ENCODE assay signal across 1 cellular context in genomic region chr1:248860007-248860406, GRCh38.
TF ChIP-seq lines count a peak whose summit lies in the region.

No MANE protein-coding gene starts in this region.

TF ChIP-seq in GM23338, 12 proteins besides CTCF, POLR2A, EP300 and RAD21 (continued from another document):
- TF ChIP-seq ZNF462 (CRISPR knock-in tag; IDR thresholded peaks at IDR 0.05) (no peak), JUNB (IDR thresholded peaks at IDR 0.05; ENCODE audit: unreplicated experiment) (no peak), CREB1 (CRISPR knock-in tag; IDR thresholded peaks at IDR 0.05; ENCODE audit: low read depth) (no peak), ETS1 (IDR thresholded peaks at IDR 0.05) (no peak), ZNF331 (CRISPR knock-in tag; IDR thresholded peaks at IDR 0.05; ENCODE audit: low read depth) (no peak), EZH2phosphoT487 (IDR thresholded peaks at IDR 0.05; ENCODE audit: unreplicated experiment) (no peak), POLR2AphosphoS5 (IDR thresholded peaks at IDR 0.05; ENCODE audit: low read depth) (no peak), REST (IDR thresholded peaks at IDR 0.05; ENCODE audit: unreplicated experiment) (no peak), EZH2 (IDR thresholded peaks at IDR 0.05; ENCODE audit: low read depth, unreplicated experiment) (no peak), STAT1 (IDR thresholded peaks at IDR 0.05; ENCODE audit: unreplicated experiment) (no peak)
